8 cellular contexts compared by ENCODE assay signal in the genomic region with DNA sequence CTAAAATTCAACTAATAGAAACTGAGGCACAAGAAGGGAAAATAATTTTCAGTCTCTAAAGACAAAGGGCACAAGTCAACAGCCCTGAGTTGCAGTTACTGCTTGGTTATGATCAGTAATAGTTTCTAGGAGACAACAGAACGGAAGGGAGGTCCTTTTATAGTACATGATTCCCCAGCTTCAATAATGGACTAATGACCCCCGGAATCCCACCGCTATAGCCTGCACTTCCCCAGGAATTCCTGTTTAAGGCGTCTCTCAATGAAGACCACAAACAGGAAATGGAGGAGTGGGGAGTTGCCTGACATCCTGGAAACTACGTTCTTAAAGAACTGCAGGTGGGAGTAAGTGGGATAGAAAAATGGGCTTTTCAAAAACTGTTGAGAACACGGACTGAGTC.
DNase-seq lines count a peak whose midpoint lies in the region; ATAC-seq and TF ChIP-seq lines count a peak whose summit lies in the region.

No MANE protein-coding gene starts in this region.

- H3K36me3 ChIP-seq in A673 (ENCODE audit: insufficient read depth, low read length, poor library complexity, severe bottlenecking) (no peaks in the 10 kb centered on the region), lung (ENCODE audit: control insufficient read depth in 2 of 2, insufficient read depth in 2 of 2, low read length in 2 of 2) (peaks cover 2 to 12% of the 10 kb centered on the region in 2 donors)

- CTCF ChIA-PET in A673 (lab: Charles Lee) = interaction anchor here (1.0 to 2.7 kb wide), 7 partner anchors 82 to 468 kb away, joined by 3 to 24 read pairs (median 11); a partner anchor contains a TSS

- peak; percentile 18 for DNase-seq in A673 (ENCODE audit: low spot score)
- DNase-seq in astrocyte of the hippocampus (ENCODE audit: low read depth, low spot score) = peak; percentile 17
- DNase-seq in lung (ENCODE audit: low spot score) = no peak
- DNase-seq in NCI-H2029 treated with DMSO at 0.1 percent for 48 hours (lab: John Stamatoyannopoulos, UW) = no peak
- no peak for DNase-seq in HuH-7.5 (ENCODE audit: low spot score)
- DNase-seq in NCI-H2171 (lab: John Stamatoyannopoulos, UW) = no peak

- peaks cover 40% of the 10 kb centered on the region for H3K4me1 ChIP-seq in A673 (ENCODE audit: insufficient read depth, low read length, poor library complexity, severe bottlenecking)
- peaks cover 1 to 14% of the 10 kb centered on the region in 2 donors for H3K4me1 ChIP-seq in lung (ENCODE audit: control insufficient read depth in 2 of 2, insufficient read depth in 2 of 2, low read length in 2 of 2)

- no peaks in the 10 kb centered on the region for H3K27me3 ChIP-seq in A673 (replicated peaks; ENCODE audit: insufficient read depth, low read depth, low read length, poor library complexity)
- no peaks in the 10 kb centered on the region for H3K27me3 ChIP-seq in lung (ENCODE audit: control insufficient read depth, insufficient read depth)

- 36 to 43% methylated on average over 6 of the region's 6 CpGs for WGBS in lung, 2 donors

- H3K9me3 ChIP-seq in A673 (ENCODE audit: low read depth, low read length, poor library complexity, severe bottlenecking) (no peaks in the 10 kb centered on the region), lung (ENCODE audit: control insufficient read depth in 2 of 2, insufficient read depth in 1 of 2, low read length in 1 of 2) (peaks cover 0 to 2% of the 10 kb centered on the region in 2 donors)

- H3K27ac ChIP-seq in A673 (ENCODE audit: low read depth, low read length, poor library complexity, severe bottlenecking) = peak overlapping the region; percentile 98
- peak overlapping the region; percentile 74 to 76 for H3K27ac ChIP-seq in lung (ENCODE audit: low read depth in 1 of 2, low read length in 1 of 2)

- no TSS peak for BruUV-seq in A673 (replicated peaks; lab: Mats Ljungman, UMichigan)

- H3K4me3 ChIP-seq in A673 (ENCODE audit: low read depth, low read length, poor library complexity, severe bottlenecking) (no peak overlapping the region), lung (no peak overlapping the region)

- TF ChIP-seq CTCF in A673 (conservative IDR thresholded peaks at IDR 0.05; ENCODE audit: low read depth, low read length) (0 out of 2 replicates have a peak, but pooled peaks have one; percentile 3), lung (IDR thresholded peaks at IDR 0.05; ENCODE audit: control extremely low read depth, extremely low read depth) (no peak)

- intact Hi-C loops in A673 (cut with micrococcal nuclease; ENCODE audit: unreplicated experiment) = no loop called here

- ATAC-seq in HG02642 (IDR thresholded peaks at IDR 0.05; ENCODE audit: poor library complexity, unreplicated experiment) (peak; percentile 22), lung (ENCODE audit: insufficient read depth, low FRiP score) (no peak), HG02981 (IDR thresholded peaks at IDR 0.05; ENCODE audit: unreplicated experiment) (no peak)

- POLR2A ChIA-PET in A673 (lab: Charles Lee; ENCODE audit: low non-redundant PET) = interaction anchor here (0.8 to 0.9 kb wide), 2 partner anchors 34 to 313 kb away, joined by 3 to 8 read pairs; a partner anchor contains a TSS

Comparison
In these comparisons a context has a peak if more than half of its experiments do, and no peak if none do; other contexts are left out.
1. DNase-seq: peak in A673 (single experiment) and astrocyte of the hippocampus (single experiment); none in lung (single experiment), NCI-H2029 treated with DMSO at 0.1 percent for 48 hours (single experiment), HuH-7.5 (single experiment) and NCI-H2171 (single experiment).